Comparison of ENCODE assay signal across 9 cellular contexts in the genomic region with DNA sequence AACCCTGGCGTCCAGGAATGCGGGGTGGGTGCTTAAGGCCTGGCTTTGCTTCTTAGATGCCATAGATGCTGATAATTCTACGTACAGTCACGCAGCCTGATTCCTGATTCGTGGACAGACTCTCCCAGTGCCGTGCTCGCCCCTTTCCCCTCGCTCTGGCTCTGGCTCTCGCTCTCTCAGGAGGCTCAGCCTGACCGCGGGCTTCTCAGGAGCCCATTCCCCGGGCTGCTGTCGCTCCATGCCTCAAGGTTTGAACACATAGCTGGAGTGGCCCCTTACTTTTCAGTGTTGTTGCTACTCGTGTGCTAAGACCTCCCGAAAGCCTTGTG. TPM values are rescaled to one million over a fixed set of nuclear protein-coding genes. Genes with fewer than 3 reads are reported as not detected.
DNase-seq lines count a peak whose midpoint lies in the region; ATAC-seq and TF ChIP-seq lines count a peak whose summit lies in the region.
"Had no signal": no experiment of that assay in that cellular context is flagged by ENCODE, and none has a peak within 500 bp of the region (broad histone marks: within the 10 kb centered on the region; RNA-seq: fewer than 3 reads in every experiment).

No MANE protein-coding gene starts in this region.

- H3K9ac ChIP-seq in SK-N-MC (ENCODE audit: insufficient read length), result peak overlapping the region; percentile 7

- H3K9me3 ChIP-seq in SK-N-MC (ENCODE audit: low read depth, low read length) (no peaks in the 10 kb centered on the region), esophagus squamous epithelium (no peaks in the 10 kb centered on the region)

- H3K4me1 Mint-ChIP-seq in nephron progenitor cell, result peaks cover 12% of the 10 kb centered on the region

- peak in 2 of 3 experiments; percentile 0 to 13 for DNase-seq in stimulated activated CD4-positive, alpha-beta T cell treated with anti-CD3 and anti-CD28 coated beads, TNF-alpha, amount 100 ng/mL, for 24 hours (ENCODE audit: low read depth in 3 of 3)
- DNase-seq in stimulated activated CD4-positive, alpha-beta T cell treated with anti-CD3 and anti-CD28 coated beads, Interleukin-12 subunit alpha, Interleukin-12 subunit beta, amount 100 ng/mL, for 4 hours, result no peak
- DNase-seq in SK-N-MC (ENCODE audit: low read depth, low spot score) (no peak), esophagus squamous epithelium (lab: John Stamatoyannopoulos, UW) (no peak), nephron progenitor cell (peak; percentile 46), DMS79 (lab: John Stamatoyannopoulos, UW) (no peak)
- no peak for DNase-seq in effector CD4-positive, alpha-beta T cell

- intact Hi-C loops in esophagus squamous epithelium (cut with DNase I), result no loop called here

- H3K27me3 ChIP-seq in esophagus squamous epithelium, result no peaks in the 10 kb centered on the region

- peak overlapping the region; percentile 80 for H3K4me3 ChIP-seq in SK-N-MC
- H3K4me3 ChIP-seq in esophagus squamous epithelium, result peak overlapping the region; percentile 32 to 70 (median 52)

- TF ChIP-seq CTCF in esophagus squamous epithelium (IDR thresholded peaks at IDR 0.05) (no peak), nephron progenitor cell (IDR thresholded peaks at IDR 0.05) (no peak)

- no peaks in the 10 kb centered on the region for H3K36me3 Mint-ChIP-seq in nephron progenitor cell (ENCODE audit: low read depth)

- H3K27me3 Mint-ChIP-seq in nephron progenitor cell (ENCODE audit: low read depth, poor library complexity), result no peaks in the 10 kb centered on the region

- no peak for TF ChIP-seq POLR2A in esophagus squamous epithelium (IDR thresholded peaks at IDR 0.05)

- peak overlapping the region; percentile 93 for H3K4me3 Mint-ChIP-seq in nephron progenitor cell

- H3K27ac Mint-ChIP-seq in nephron progenitor cell, result peak overlapping the region; percentile 94

- peak; percentile 24 for ATAC-seq in HG02943 (IDR thresholded peaks at IDR 0.05; ENCODE audit: low read depth, unreplicated experiment)

- peaks cover 0 to 16% (median 0%) of the 10 kb centered on the region in 3 donors for H3K4me1 ChIP-seq in esophagus squamous epithelium

- H3K27ac ChIP-seq in SK-N-MC (no peak overlapping the region), esophagus squamous epithelium (peak overlapping the region; percentile 3 to 89 (median 76))

- H3K36me3 ChIP-seq in SK-N-MC (ENCODE audit: insufficient read depth, low read length) (no peaks in the 10 kb centered on the region), esophagus squamous epithelium (no peaks in the 10 kb centered on the region)

- WGBS in esophagus squamous epithelium, 2 donors, result 8 to 10% methylated on average over 3 to 5 of the region's 15 CpGs

- peaks cover 16% of the 10 kb centered on the region for H3K9me3 Mint-ChIP-seq in nephron progenitor cell

RNA-seq across cellular contexts. Expression of gene ZC3H12B, which starts 0.8 kb away (rescaled TPM):
- total RNA-seq in esophagus squamous epithelium, result under 1 TPM; 0.04 to 0.67 (median 0.35) TPM
- total RNA-seq: HT1080 had no signal

RNA-seq across cellular contexts. Expression of gene ZC4H2, which starts 59.2 kb away (rescaled TPM):
- total RNA-seq in esophagus squamous epithelium, result 10 to 100 TPM in 1 of 4 donors, 1 to 10 TPM in 3; 1.9 to 10.1 (median 3.6) TPM

Comparison
In these comparisons a context has a peak if more than half of its experiments do, and no peak if none do; other contexts are left out.
1. DNase-seq: peak in stimulated activated CD4-positive, alpha-beta T cell treated with anti-CD3 and anti-CD28 coated beads, TNF-alpha, amount 100 ng/mL, for 24 hours (2 of 3) and nephron progenitor cell (single experiment); none in stimulated activated CD4-positive, alpha-beta T cell treated with anti-CD3 and anti-CD28 coated beads, Interleukin-12 subunit alpha, Interleukin-12 subunit beta, amount 100 ng/mL, for 4 hours (single experiment), SK-N-MC (single experiment), esophagus squamous epithelium (single experiment), DMS79 (single experiment) and effector CD4-positive, alpha-beta T cell (single experiment).